1 cellular context compared by ENCODE assay signal in genomic region chr2:170350929-170351826, GRCh38.
TF ChIP-seq lines count a peak whose summit lies in the region.

No MANE protein-coding gene starts in this region.

TF ChIP-seq in GM23338, 12 proteins besides CTCF, POLR2A, EP300 and RAD21 (continued from another document):
- no peak for TF ChIP-seq ZNF462 (CRISPR knock-in tag; IDR thresholded peaks at IDR 0.05)
- TF ChIP-seq NANOG (IDR thresholded peaks at IDR 0.05; ENCODE audit: borderline replicate concordance): no peak
- no peak for TF ChIP-seq ZNF331 (CRISPR knock-in tag; IDR thresholded peaks at IDR 0.05; ENCODE audit: low read depth)
- no peak for TF ChIP-seq CREB1 (CRISPR knock-in tag; IDR thresholded peaks at IDR 0.05; ENCODE audit: low read depth)
- TF ChIP-seq STAT1 (IDR thresholded peaks at IDR 0.05; ENCODE audit: unreplicated experiment): no peak
- no peak for TF ChIP-seq EZH2phosphoT487 (IDR thresholded peaks at IDR 0.05; ENCODE audit: unreplicated experiment)
- TF ChIP-seq JUNB (IDR thresholded peaks at IDR 0.05; ENCODE audit: unreplicated experiment): no peak
- TF ChIP-seq ETS1 (IDR thresholded peaks at IDR 0.05): no peak
- no peak for TF ChIP-seq ZNF114 (CRISPR knock-in tag; IDR thresholded peaks at IDR 0.05)
- TF ChIP-seq EZH2 (IDR thresholded peaks at IDR 0.05; ENCODE audit: low read depth, unreplicated experiment): no peak
- TF ChIP-seq POLR2AphosphoS5 (IDR thresholded peaks at IDR 0.05; ENCODE audit: low read depth): no peak
